Comparison of ENCODE assay signal across 1 cellular context in genomic region chr1:202154766-202155477, GRCh38.
TF ChIP-seq lines count a peak whose summit lies in the region.

No MANE protein-coding gene starts in this region.

TF ChIP-seq in K562, 482 proteins besides CTCF, POLR2A, EP300 and RAD21 (continued from another document):
- TF ChIP-seq NKRF (IDR thresholded peaks at IDR 0.05; ENCODE audit: borderline replicate concordance) (no peak), ZNF384 (IDR thresholded peaks at IDR 0.05; ENCODE audit: low read depth, low read length) (no peak), POLR2H (tag; IDR thresholded peaks at IDR 0.05; ENCODE audit: low read depth) (no peak), CREM (IDR thresholded peaks at IDR 0.05; ENCODE audit: low read depth) (peak; percentile 29; the same call in 1 of the 2 replicates), TAF9B (IDR thresholded peaks at IDR 0.05; ENCODE audit: partially characterized antibody) (no peak), ARID4B (CRISPR knock-in tag; IDR thresholded peaks at IDR 0.05) (no peak), PCBP1 (IDR thresholded peaks at IDR 0.05; ENCODE audit: low read depth, low read length, poor library complexity, severe bottlenecking) (no peak), E2F1 (CRISPR knock-in tag; IDR thresholded peaks at IDR 0.05) (no peak), ERF (CRISPR knock-in tag; IDR thresholded peaks at IDR 0.05) (0 out of 2 replicates have a peak, but pooled peaks have one; percentile 41), HINFP (tag; conservative IDR thresholded peaks at IDR 0.05; ENCODE audit: low read depth) (no peak), AFF1 (IDR thresholded peaks at IDR 0.05; ENCODE audit: low read depth in 1 of 2, partially characterized antibody in 2 of 2) (no peak), ZNF644 (tag; IDR thresholded peaks at IDR 0.05; ENCODE audit: low read depth) (no peak), RB1 (IDR thresholded peaks at IDR 0.05; ENCODE audit: low read depth) (peak; percentile 66; the same call in 1 of the 2 replicates), ZBTB5 (IDR thresholded peaks at IDR 0.05) (no peak), ZBTB34 (CRISPR knock-in tag; IDR thresholded peaks at IDR 0.05) (no peak), XRCC3 (IDR thresholded peaks at IDR 0.05) (no peak), NRF1 (conservative IDR thresholded peaks at IDR 0.05 in 1 of 2, IDR thresholded peaks at IDR 0.05 in 1 of 2) (0 out of 4 replicates have a peak, but pooled peaks of 1 of the 2 experiments have one; percentile 8), NCOA4 (IDR thresholded peaks at IDR 0.05; ENCODE audit: partially characterized antibody) (no peak), HNRNPUL1 (IDR thresholded peaks at IDR 0.05; ENCODE audit: low read length) (no peak), GABPB1 (CRISPR knock-in tag; IDR thresholded peaks at IDR 0.05) (peak; percentile 28; the same call in 1 of the 2 replicates), WHSC1 (IDR thresholded peaks at IDR 0.05; ENCODE audit: low read length) (no peak), ZNF347 (CRISPR knock-in tag; IDR thresholded peaks at IDR 0.05; ENCODE audit: low read depth) (no peak), ZFP36 (IDR thresholded peaks at IDR 0.05; ENCODE audit: low read depth, low read length, partially characterized antibody) (no peak), XRCC5 (IDR thresholded peaks at IDR 0.05; ENCODE audit: low read depth, low read length) (peak; percentile 58; the same call in 1 of the 2 replicates)
